ENCODE assay signal across 8 cellular contexts in the genomic region with DNA sequence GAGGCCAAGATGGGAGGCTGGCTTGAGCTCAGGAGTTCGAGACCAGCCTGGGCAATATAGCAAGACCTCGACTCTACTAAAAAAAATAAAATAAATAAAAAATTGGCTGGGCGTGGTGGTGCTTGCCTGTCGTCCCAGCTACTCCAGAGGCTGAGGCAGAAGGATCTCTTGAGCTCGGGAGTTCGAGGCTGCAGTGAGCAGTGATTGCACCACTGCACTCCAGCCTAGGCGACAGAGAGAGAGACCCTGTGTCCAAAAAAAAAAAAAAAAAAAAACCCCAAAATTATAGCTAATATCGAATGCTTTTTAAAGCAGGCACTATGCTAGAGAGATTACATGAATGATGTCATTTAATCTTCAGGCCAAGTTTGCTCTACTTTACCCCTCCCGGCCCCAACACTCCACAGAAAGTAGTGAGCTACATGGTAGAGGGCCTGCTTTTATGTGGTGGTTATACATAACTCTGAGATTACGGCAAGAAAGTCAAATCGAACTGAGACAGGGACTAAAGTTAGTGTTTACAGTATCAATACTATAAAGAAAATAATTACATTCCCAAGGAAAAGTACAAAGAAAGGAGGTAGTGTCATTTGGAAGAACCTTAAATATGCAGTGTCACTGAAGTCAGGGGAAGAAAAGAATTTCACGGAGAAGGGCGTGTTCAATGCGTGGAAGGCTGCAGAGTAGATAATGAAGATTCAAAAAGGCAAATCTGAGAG. TPM values are rescaled to one million over a fixed set of nuclear protein-coding genes. Genes with fewer than 3 reads are reported as not detected.
DNase-seq lines count a peak whose midpoint lies in the region; ATAC-seq, FAIRE-seq and TF ChIP-seq lines count a peak whose summit lies in the region.

No MANE protein-coding gene starts in this region.

- H3F3A ChIP-seq in DOHH2 (ENCODE audit: control insufficient read depth, insufficient read depth) = no peaks in the 10 kb centered on the region

- H2AFZ ChIP-seq in OCI-LY3 (ENCODE audit: low read depth, low read length) (no peak overlapping the region), endothelial cell of umbilical vein (ENCODE audit: low read depth, low read length) (peak overlapping the region; percentile 86)

- peak overlapping the region; percentile 86 for H3K9ac ChIP-seq in OCI-LY3 (ENCODE audit: low read length)
- peak overlapping the region; percentile 79 for H3K9ac ChIP-seq in endothelial cell of umbilical vein (replicated peaks; ENCODE audit: extremely low read depth, insufficient read depth, low read length)

- H3K4me1 ChIP-seq in DOHH2 (ENCODE audit: control insufficient read depth, low read length) (peaks cover 30% of the 10 kb centered on the region), OCI-LY3 (ENCODE audit: low read length) (peaks cover 35% of the 10 kb centered on the region), endothelial cell of umbilical vein (ENCODE audit: control insufficient read depth, extremely low read depth, insufficient read depth, low read length) (peaks cover 10% of the 10 kb centered on the region), pancreas (peaks cover 10 to 24% (median 13%) of the 10 kb centered on the region in 3 donors)

- DNase-seq in endothelial cell of umbilical vein (ENCODE audit: low read depth, low spot score) (no peak), pancreas (no peak), DMS79 (lab: John Stamatoyannopoulos, UW) (no peak)

- H3K9me3 ChIP-seq in DOHH2 (ENCODE audit: control insufficient read depth, insufficient read depth, low read length) (no peaks in the 10 kb centered on the region), OCI-LY3 (ENCODE audit: insufficient read depth, low read length) (no peaks in the 10 kb centered on the region), endothelial cell of umbilical vein (replicated peaks; ENCODE audit: control insufficient read depth, insufficient read depth, low read length) (no peaks in the 10 kb centered on the region), pancreas (no peaks in the 10 kb centered on the region)

- TF ChIP-seq POLR2A in endothelial cell of umbilical vein (IDR thresholded peaks at IDR 0.05; ENCODE audit: low read depth, low read length) = no peak

- no peaks in the 10 kb centered on the region for H3K9me1 ChIP-seq in endothelial cell of umbilical vein (replicated peaks; ENCODE audit: control insufficient read depth, extremely low read depth, insufficient read depth, low read length)

- H3K27me3 ChIP-seq in DOHH2 (ENCODE audit: control insufficient read depth, low read length) = no peaks in the 10 kb centered on the region
- no peaks in the 10 kb centered on the region for H3K27me3 ChIP-seq in OCI-LY3 (ENCODE audit: low read depth, low read length)
- H3K27me3 ChIP-seq in endothelial cell of umbilical vein (ENCODE audit: control insufficient read depth in 2 of 2, insufficient read depth in 2 of 2, low read length in 2 of 2) = peaks cover 8% of the 10 kb centered on the region in 2 experiments
- H3K27me3 ChIP-seq in pancreas = no peaks in the 10 kb centered on the region

- H3K36me3 ChIP-seq in DOHH2 (ENCODE audit: control insufficient read depth, low read length) (peaks cover 48% of the 10 kb centered on the region), OCI-LY3 (replicated peaks; ENCODE audit: low read depth, low read length) (peaks cover 36% of the 10 kb centered on the region), endothelial cell of umbilical vein (ENCODE audit: control insufficient read depth in 2 of 2, extremely low read depth in 1 of 2, insufficient read depth in 2 of 2, low read length in 2 of 2) (no peaks in the 10 kb centered on the region), pancreas (no peaks in the 10 kb centered on the region)

- TSS peak; percentile 55 for BruUV-seq in endothelial cell of umbilical vein (replicated peaks; lab: Mats Ljungman, UMichigan)

- H3K4me2 ChIP-seq in DOHH2 (ENCODE audit: low read length) (peak overlapping the region; percentile 97), OCI-LY3 (ENCODE audit: low read length) (peak overlapping the region; percentile 93), endothelial cell of umbilical vein (ENCODE audit: insufficient read depth, low read length) (peak overlapping the region; percentile 95)

- peak overlapping the region; percentile 80 for H3K4me3 ChIP-seq in DOHH2 (ENCODE audit: low read length)
- peak overlapping the region; percentile 88 for H3K4me3 ChIP-seq in OCI-LY3 (ENCODE audit: low read length)
- H3K4me3 ChIP-seq in endothelial cell of umbilical vein (replicated peaks in 1 of 3; ENCODE audit: insufficient read depth in 1 of 3, low read depth in 1 of 3, low read length in 3 of 3) = peak overlapping the region; percentile 49 to 91 (median 61)
- H3K4me3 ChIP-seq in pancreas = peak overlapping the region; percentile 75 to 100 (median 95)

- peaks cover 7% of the 10 kb centered on the region; the same call in 1 of the 2 replicates for H4K20me1 ChIP-seq in DOHH2 (ENCODE audit: control insufficient read depth, insufficient read depth, low read depth, low read length)
- H4K20me1 ChIP-seq in OCI-LY3 (ENCODE audit: insufficient read depth, low read length) = peaks cover 39% of the 10 kb centered on the region
- no peaks in the 10 kb centered on the region for H4K20me1 ChIP-seq in endothelial cell of umbilical vein (replicated peaks; ENCODE audit: control insufficient read depth, extremely low read depth, insufficient read depth, low read length)

- WGBS in pancreas, 2 donors = 21 to 28% methylated on average over 14 of the region's 14 CpGs

- TF ChIP-seq CTCF in DOHH2 (IDR thresholded peaks at IDR 0.05; ENCODE audit: low read depth, low read length, poor library complexity, severe bottlenecking) (no peak), OCI-LY3 (IDR thresholded peaks at IDR 0.05; ENCODE audit: low read depth, low read length) (no peak), endothelial cell of umbilical vein (IDR thresholded peaks at IDR 0.05; ENCODE audit: extremely low read depth in 1 of 2, insufficient read depth in 1 of 2, low read depth in 1 of 2, low read length in 2 of 2) (no peak), pancreas (IDR thresholded peaks at IDR 0.05) (no peak)

- FAIRE-seq in endothelial cell of umbilical vein (lab: Jason Lieb, UNC) (peak; percentile 52), pancreas (lab: Jason Lieb, UNC) (no peak)

- POLR2A ChIA-PET in endothelial cell of umbilical vein (lab: Charles Lee) = no interaction called here

- H3K9me2 ChIP-seq in DOHH2 (replicated peaks; ENCODE audit: control insufficient read depth, low read length) = no peaks in the 10 kb centered on the region

- H3K79me2 ChIP-seq in DOHH2 (ENCODE audit: control insufficient read depth, low read length) (peaks cover 63% of the 10 kb centered on the region), OCI-LY3 (ENCODE audit: low read length) (peaks cover 61% of the 10 kb centered on the region), endothelial cell of umbilical vein (ENCODE audit: control insufficient read depth, insufficient read depth, low read length) (peaks cover 23% of the 10 kb centered on the region)

- ATAC-seq in pancreas = no peak
- no peak for ATAC-seq in GM21390 (IDR thresholded peaks at IDR 0.05; ENCODE audit: unreplicated experiment)
- no peak for ATAC-seq in GM19351 (IDR thresholded peaks at IDR 0.05; ENCODE audit: unreplicated experiment)
- ATAC-seq in HG02885 (IDR thresholded peaks at IDR 0.05; ENCODE audit: poor library complexity, unreplicated experiment) = no peak

- dilution Hi-C loops in endothelial cell of umbilical vein (cut with MboI; ENCODE audit: extremely low pct_ligation_motif_present, low sequenced_read_pairs) = no loop called here

- peak overlapping the region; percentile 63 for H3K27ac ChIP-seq in DOHH2 (ENCODE audit: low read depth, low read length)
- peak overlapping the region; percentile 85 for H3K27ac ChIP-seq in OCI-LY3 (ENCODE audit: low read length)
- peak overlapping the region; percentile 61 for H3K27ac ChIP-seq in endothelial cell of umbilical vein (ENCODE audit: insufficient read depth, low read depth, low read length)
- peak overlapping the region in 3 of 4 donors; percentile 84 to 94 (median 93) for H3K27ac ChIP-seq in pancreas

- intact Hi-C loops in endothelial cell of umbilical vein (cut with micrococcal nuclease) (loop anchor here (5.0 to 10.0 kb wide), 3 partner anchors 60 to 852 kb away; a partner anchor contains a TSS), pancreas (cut with DNase I) (loop anchor here in 1 of 3 donors (10.0 kb wide), 1 partner anchor 292 kb away; no protein-coding TSS in a partner anchor)

- CTCF ChIA-PET in endothelial cell of umbilical vein (lab: Charles Lee) = interaction anchor here (0.6 to 3.1 kb wide), 4 partner anchors 45 to 72 kb away, joined by 3 to 20 read pairs (median 4); no protein-coding TSS in a partner anchor

TF ChIP-seq in endothelial cell of umbilical vein, 7 proteins besides CTCF, POLR2A, EP300 and RAD21:
- TF ChIP-seq EZH2 (IDR thresholded peaks at IDR 0.05; ENCODE audit: borderline replicate concordance, low read depth, low read length, severe bottlenecking) = no peak
- no peak for TF ChIP-seq GATA2 (IDR thresholded peaks at IDR 0.05; ENCODE audit: insufficient read depth, insufficient read length, low read depth, low read length)
- no peak for TF ChIP-seq JUN (IDR thresholded peaks at IDR 0.05; ENCODE audit: borderline replicate concordance, insufficient read depth, insufficient read length, low read depth)
- TF ChIP-seq, protein P1, sequence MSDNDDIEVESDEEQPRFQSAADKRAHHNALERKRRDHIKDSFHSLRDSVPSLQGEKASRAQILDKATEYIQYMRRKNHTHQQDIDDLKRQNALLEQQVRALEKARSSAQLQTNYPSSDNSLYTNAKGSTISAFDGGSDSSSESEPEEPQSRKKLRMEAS (IDR thresholded peaks at IDR 0.05; ENCODE audit: insufficient read depth, insufficient read length) = no peak
- no peak for TF ChIP-seq POLR2AphosphoS5 (IDR thresholded peaks at IDR 0.05; ENCODE audit: insufficient read depth, low read depth, low read length)
- TF ChIP-seq MYC (IDR thresholded peaks at IDR 0.05; ENCODE audit: low read depth, low read length) = no peak
- no peak for TF ChIP-seq FOS (IDR thresholded peaks at IDR 0.05; ENCODE audit: borderline replicate concordance, insufficient read depth, low read length)

RNA-seq across cellular contexts. Expression of a gene that starts 1.1 kb away (rescaled TPM):
- total RNA-seq in endothelial cell of umbilical vein = 51.0 and 51.7 TPM in 2 replicates
- polyA plus RNA-seq in endothelial cell of umbilical vein = 55.5 and 57.1 TPM in 2 replicates
- polyA plus RNA-seq in endothelial cell of umbilical vein (2011; cell fraction: cytosol; rRNA removed) = 52.1 and 53.9 TPM in 2 replicates
- polyA plus RNA-seq in endothelial cell of umbilical vein (2011; cell fraction: nucleus; rRNA removed) = 101 TPM in 2 replicates
- polyA plus RNA-seq in endothelial cell of umbilical vein (2012) = 35.0 and 45.7 TPM in 2 replicates
- 63.1 and 81.1 TPM in 2 replicates for polyA minus RNA-seq in endothelial cell of umbilical vein
- 29.1 TPM for polyA minus RNA-seq in endothelial cell of umbilical vein (2011; cell fraction: cytosol; rRNA and poly(A)+ RNA removed)
- polyA minus RNA-seq in endothelial cell of umbilical vein (2011; cell fraction: nucleus; rRNA and poly(A)+ RNA removed) = 46.4 and 60.8 TPM in 2 replicates
- total RNA-seq in pancreas = 10 to 100 TPM; 22.9 to 32.9 (median 25.6) TPM
- 10 to 100 TPM; 32.6 to 43.3 TPM for polyA plus RNA-seq in pancreas
